ENCODE assay signal across 8 cellular contexts in the genomic region with DNA sequence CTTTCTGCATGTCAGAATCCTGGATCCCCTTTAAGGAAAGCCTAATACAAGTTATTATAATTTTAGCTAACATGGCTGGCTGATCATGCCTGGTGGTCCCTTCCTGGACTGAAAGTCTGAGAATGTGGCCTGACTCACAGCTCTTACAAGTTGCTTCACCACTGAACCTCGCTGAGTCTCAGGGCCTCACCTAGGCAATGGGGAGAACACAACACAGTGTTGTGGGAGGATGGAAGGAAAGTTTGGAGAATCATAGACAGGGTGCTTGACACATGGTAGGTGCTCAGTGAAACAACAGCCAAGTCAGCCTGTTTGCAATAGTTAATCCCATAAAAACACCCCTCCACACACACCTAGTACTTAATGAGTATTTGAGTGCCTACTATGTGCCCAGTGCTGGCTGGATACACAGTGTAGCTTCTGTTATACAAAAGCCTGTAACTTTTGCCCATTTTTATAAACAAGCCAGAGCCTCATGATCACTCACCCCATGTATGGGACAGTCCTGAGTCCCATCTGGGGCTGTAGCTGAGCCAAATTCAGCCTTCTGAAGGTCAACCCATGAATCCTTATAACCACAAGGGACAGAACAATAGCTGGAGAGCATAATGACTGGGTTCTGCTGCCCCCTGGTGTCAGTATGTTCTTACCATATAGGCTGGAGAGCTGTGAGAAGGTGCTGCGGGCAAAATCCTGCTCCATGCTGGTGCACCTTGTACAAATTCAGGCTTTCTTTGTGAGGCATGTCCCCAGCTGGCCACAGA. TPM values are rescaled to one million over a fixed set of nuclear protein-coding genes. Genes with fewer than 3 reads are reported as not detected.
DNase-seq lines count a peak whose midpoint lies in the region; ATAC-seq and TF ChIP-seq lines count a peak whose summit lies in the region.

No MANE protein-coding gene starts in this region.

- H3K27ac ChIP-seq in fibroblast of lung (ENCODE audit: insufficient read depth, low read length) (no peak overlapping the region), stomach (no peak overlapping the region)

- TF ChIP-seq EP300 in stomach (IDR thresholded peaks at IDR 0.05): no peak

- intact Hi-C loops in stomach (cut with DNase I; ENCODE audit: low total_unique reads): loop anchor here (5.0 kb wide), 1 partner anchor 420 kb away; no protein-coding TSS in a partner anchor

- no peak overlapping the region for H3K4me3 ChIP-seq in Jurkat, Clone E6-1 (ENCODE audit: low read length)
- H3K4me3 ChIP-seq in fibroblast of lung (replicated peaks in 1 of 4; ENCODE audit: control extremely low read depth in 1 of 4, insufficient read depth in 1 of 4, low read depth in 3 of 4, low read length in 4 of 4): no peak overlapping the region
- no peak overlapping the region for H3K4me3 ChIP-seq in stomach

- no peaks in the 10 kb centered on the region for H3K36me3 Mint-ChIP-seq in activated T-cell treated with anti-CD3 and anti-CD28 coated beads, Interleukin-2, amount 50 U/mL, for 72 hours (ENCODE audit: insufficient read depth in 2 of 2)
- no peaks in the 10 kb centered on the region for H3K36me3 Mint-ChIP-seq in nephron (ENCODE audit: low read depth)

- no peak for TF ChIP-seq POLR2A in stomach (IDR thresholded peaks at IDR 0.05)

- no peak overlapping the region for H2AFZ ChIP-seq in fibroblast of lung (ENCODE audit: low read length)

- WGBS in stomach, 5 donors: 27 to 39% (median 31%) methylated on average over 2 of the region's 2 CpGs

- H3K27ac Mint-ChIP-seq in activated T-cell treated with anti-CD3 and anti-CD28 coated beads, Interleukin-2, amount 50 U/mL, for 72 hours: no peak overlapping the region
- H3K27ac Mint-ChIP-seq in nephron: no peak overlapping the region

- no peak overlapping the region for H3K9ac ChIP-seq in fibroblast of lung (ENCODE audit: insufficient read depth, low read length)

- peaks cover 33% of the 10 kb centered on the region for H3K27me3 Mint-ChIP-seq in activated T-cell treated with anti-CD3 and anti-CD28 coated beads, Interleukin-2, amount 50 U/mL, for 72 hours (ENCODE audit: low read depth)
- peaks cover 50% of the 10 kb centered on the region for H3K27me3 Mint-ChIP-seq in nephron (ENCODE audit: low read depth)

- H4K20me1 ChIP-seq in fibroblast of lung (ENCODE audit: control insufficient read depth, extremely low read depth, insufficient read depth, low read length): no peaks in the 10 kb centered on the region

- no peak overlapping the region for H3K4me2 ChIP-seq in fibroblast of lung (ENCODE audit: extremely low read depth, insufficient read depth, low read length)

- H3K9me3 ChIP-seq in fibroblast of lung (ENCODE audit: control insufficient read depth, insufficient read depth, low read depth, low read length) (no peaks in the 10 kb centered on the region), stomach (no peaks in the 10 kb centered on the region)

- peak; percentile 80 for ATAC-seq in GM21515 (IDR thresholded peaks at IDR 0.05; ENCODE audit: unreplicated experiment)
- ATAC-seq in activated T-cell treated with anti-CD3 and anti-CD28 coated beads, Interleukin-2, amount 50 U/mL, for 72 hours (replicated peaks in 1 of 2): peak; percentile 78 to 79

- H3K36me3 ChIP-seq in fibroblast of lung (ENCODE audit: control insufficient read depth, insufficient read depth, low read length) (no peaks in the 10 kb centered on the region), stomach (no peaks in the 10 kb centered on the region)

- no peaks in the 10 kb centered on the region for H3K9me3 Mint-ChIP-seq in activated T-cell treated with anti-CD3 and anti-CD28 coated beads, Interleukin-2, amount 50 U/mL, for 72 hours
- no peaks in the 10 kb centered on the region for H3K9me3 Mint-ChIP-seq in nephron

- DNase-seq in DMS114 treated with DMSO at 0.1 percent for 48 hours (lab: John Stamatoyannopoulos, UW; ENCODE audit: unreplicated experiment): peak; percentile 79
- DNase-seq in Jurkat, Clone E6-1 (ENCODE audit: low read depth, low spot score): peak; percentile 84
- DNase-seq in RKO (ENCODE audit: low spot score): peak; percentile 77
- DNase-seq in activated T-cell treated with anti-CD3 and anti-CD28 coated beads, Interleukin-2, amount 50 U/mL, for 72 hours: peak; percentile 80 to 82
- DNase-seq in fibroblast of lung (ENCODE audit: low read depth in 2 of 2): peak; percentile 68 to 84
- peak; percentile 85 for DNase-seq in stomach

- H3K79me2 ChIP-seq in fibroblast of lung (ENCODE audit: control insufficient read depth, insufficient read depth, low read length): no peaks in the 10 kb centered on the region

- H3K4me1 ChIP-seq in fibroblast of lung (ENCODE audit: control insufficient read depth, extremely low read depth, insufficient read depth, low read length): no peaks in the 10 kb centered on the region
- H3K4me1 ChIP-seq in stomach: peaks cover 4 to 19% (median 12%) of the 10 kb centered on the region in 4 donors

- H3K4me3 Mint-ChIP-seq in activated T-cell treated with anti-CD3 and anti-CD28 coated beads, Interleukin-2, amount 50 U/mL, for 72 hours: no peak overlapping the region
- no peak overlapping the region for H3K4me3 Mint-ChIP-seq in nephron

- H3K27me3 ChIP-seq in fibroblast of lung (ENCODE audit: control insufficient read depth, insufficient read depth, low read length) (peaks cover 22% of the 10 kb centered on the region), stomach (peaks cover 0 to 45% (median 21%) of the 10 kb centered on the region in 3 donors)

- TF ChIP-seq CTCF in fibroblast of lung (conservative IDR thresholded peaks at IDR 0.05 in 1 of 2, IDR thresholded peaks at IDR 0.05 in 1 of 2; ENCODE audit: low read depth in 1 of 2, low read length in 2 of 2) (peak; percentile 72 to 82), nephron (IDR thresholded peaks at IDR 0.05; ENCODE audit: unreplicated experiment in 3 of 3) (peak; percentile 52 to 74 (median 59)), stomach (IDR thresholded peaks at IDR 0.05) (peak in 5 of 7 experiments; percentile 54 to 75 (median 56))

- peaks cover 28% of the 10 kb centered on the region for H3K4me1 Mint-ChIP-seq in activated T-cell treated with anti-CD3 and anti-CD28 coated beads, Interleukin-2, amount 50 U/mL, for 72 hours (ENCODE audit: low read depth)
- no peaks in the 10 kb centered on the region for H3K4me1 Mint-ChIP-seq in nephron

RNA-seq across cellular contexts. Expression of gene ACSL6, which starts 3.9 kb away (rescaled TPM):
- 8.5 TPM for polyA plus RNA-seq in Jurkat, Clone E6-1 (2012; ENCODE audit: insufficient read depth, insufficient read length)
- 1 to 10 TPM; 5.9 to 8.2 TPM for total RNA-seq in activated T-cell treated with anti-CD3 and anti-CD28 coated beads, Interleukin-2, amount 50 U/mL, for 72 hours
- 0.26 and 0.33 TPM in 2 replicates for total RNA-seq in fibroblast of lung
- polyA plus RNA-seq in fibroblast of lung: 0.02 and 0.08 TPM in 2 replicates
- not detected in 2 replicates for polyA plus RNA-seq in fibroblast of lung (2012)
- polyA minus RNA-seq in fibroblast of lung (ENCODE audit: low replicate concordance): not detected in 2 replicates
- total RNA-seq in stomach: 1 to 10 TPM in 3 of 5 donors, not detected in 2; 1.7 to 7.2 (median 2.9) TPM
- polyA plus RNA-seq in stomach: under 1 TPM; 0.19 to 0.61 (median 0.45) TPM

RNA-seq across cellular contexts. Expression of gene IL3, which starts 52.9 kb away (rescaled TPM):
- polyA plus RNA-seq in Jurkat, Clone E6-1 (2012; ENCODE audit: insufficient read depth, insufficient read length): not detected
- total RNA-seq in activated T-cell treated with anti-CD3 and anti-CD28 coated beads, Interleukin-2, amount 50 U/mL, for 72 hours: 1 to 10 TPM; 6.2 to 8.9 TPM
- total RNA-seq in fibroblast of lung: not detected in 2 replicates
- not detected in 2 replicates for polyA plus RNA-seq in fibroblast of lung
- polyA plus RNA-seq in fibroblast of lung (2012): not detected in 2 replicates
- not detected in 2 replicates for polyA minus RNA-seq in fibroblast of lung (ENCODE audit: low replicate concordance)
- not detected for total RNA-seq in stomach
- polyA plus RNA-seq in stomach: not detected
